1 cellular context compared by ENCODE assay signal in the genomic region with DNA sequence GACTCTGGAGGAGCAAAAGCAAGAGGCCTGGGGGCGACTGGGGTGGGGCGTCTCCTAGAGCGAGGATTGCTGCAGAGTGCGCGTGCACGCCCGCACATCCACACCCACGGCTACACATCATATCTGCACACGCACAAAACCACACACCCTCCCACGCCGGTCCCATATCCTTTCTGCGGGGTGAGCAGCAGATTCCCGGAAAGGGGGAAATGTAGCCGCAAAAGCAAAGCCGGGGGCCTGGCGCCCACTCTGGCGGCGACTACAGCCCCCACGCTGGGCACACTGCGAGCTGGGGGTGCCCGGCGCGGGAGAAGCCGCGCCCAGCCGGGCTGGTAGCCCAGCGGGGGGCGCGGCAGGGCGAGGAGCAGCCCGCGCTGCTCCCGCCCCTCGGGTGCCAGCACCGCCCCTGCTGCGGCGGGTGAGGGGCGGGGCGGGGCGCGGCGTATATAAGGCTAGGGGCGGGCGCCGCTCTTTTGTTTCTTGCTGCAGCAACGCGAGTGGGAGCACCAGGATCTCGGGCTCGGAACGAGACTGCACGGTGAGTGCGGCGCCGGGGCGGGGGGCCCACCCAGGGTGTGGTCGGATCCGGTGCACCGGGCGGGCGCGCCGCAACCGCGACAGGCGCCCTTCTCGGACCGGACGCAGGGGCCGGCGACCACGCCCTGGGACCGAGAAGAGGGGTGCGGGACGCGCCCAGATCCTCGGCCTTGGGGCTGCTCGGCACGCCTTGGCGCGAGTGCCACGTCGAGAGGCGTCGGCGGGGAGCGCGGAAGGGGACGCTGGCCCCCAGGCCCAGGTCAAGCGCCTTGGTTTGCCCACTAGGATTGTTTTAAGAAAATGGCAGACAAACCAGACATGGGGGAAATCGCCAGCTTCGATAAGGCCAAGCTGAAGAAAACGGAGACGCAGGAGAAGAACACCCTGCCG.
TF ChIP-seq lines count a peak whose summit lies in the region.

A gene (plus strand): TSS at position 476 of the 927 bp plus-strand sequence.

TF ChIP-seq in HepG2, 621 proteins besides CTCF, POLR2A, EP300 and RAD21 (continued from another document and continues in another):
- TF ChIP-seq NFATC3 (CRISPR knock-in tag; IDR thresholded peaks at IDR 0.05): no peak
- peak; percentile 73 for TF ChIP-seq HOXA3 (CRISPR knock-in tag; IDR thresholded peaks at IDR 0.05)
- TF ChIP-seq, protein P1, sequence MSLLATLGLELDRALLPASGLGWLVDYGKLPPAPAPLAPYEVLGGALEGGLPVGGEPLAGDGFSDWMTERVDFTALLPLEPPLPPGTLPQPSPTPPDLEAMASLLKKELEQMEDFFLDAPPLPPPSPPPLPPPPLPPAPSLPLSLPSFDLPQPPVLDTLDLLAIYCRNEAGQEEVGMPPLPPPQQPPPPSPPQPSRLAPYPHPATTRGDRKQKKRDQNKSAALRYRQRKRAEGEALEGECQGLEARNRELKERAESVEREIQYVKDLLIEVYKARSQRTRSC (CRISPR knock-in tag; IDR thresholded peaks at IDR 0.05; ENCODE audit: low read depth): peak; percentile 91
- peak; percentile 79; the same call in 1 of the 2 replicates for TF ChIP-seq ZNF549 (CRISPR knock-in tag; IDR thresholded peaks at IDR 0.05)
- TF ChIP-seq, protein P2, sequence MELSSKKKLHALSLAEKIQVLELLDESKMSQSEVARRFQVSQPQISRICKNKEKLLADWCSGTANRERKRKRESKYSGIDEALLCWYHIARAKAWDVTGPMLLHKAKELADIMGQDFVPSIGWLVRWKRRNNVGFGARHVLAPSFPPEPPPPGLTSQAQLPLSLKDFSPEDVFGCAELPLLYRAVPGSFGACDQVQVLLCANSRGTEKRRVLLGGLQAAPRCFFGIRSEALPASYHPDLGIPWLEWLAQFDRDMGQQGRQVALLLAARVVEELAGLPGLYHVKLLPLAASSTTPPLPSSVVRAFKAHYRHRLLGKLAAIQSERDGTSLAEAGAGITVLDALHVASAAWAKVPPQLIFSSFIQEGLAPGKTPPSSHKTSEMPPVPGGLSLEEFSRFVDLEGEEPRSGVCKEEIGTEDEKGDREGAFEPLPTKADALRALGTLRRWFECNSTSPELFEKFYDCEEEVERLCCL (CRISPR knock-in tag; IDR thresholded peaks at IDR 0.05; ENCODE audit: borderline replicate concordance): no peak
- TF ChIP-seq HOXA5 (CRISPR knock-in tag; IDR thresholded peaks at IDR 0.05): no peak; the same call in 1 of the 2 replicates
- TF ChIP-seq ZNF138 (CRISPR knock-in tag; IDR thresholded peaks at IDR 0.05; ENCODE audit: low read depth): no peak
- peak; percentile 94 for TF ChIP-seq ZNF253 (CRISPR knock-in tag; IDR thresholded peaks at IDR 0.05; ENCODE audit: borderline replicate concordance)
- TF ChIP-seq, protein P3, sequence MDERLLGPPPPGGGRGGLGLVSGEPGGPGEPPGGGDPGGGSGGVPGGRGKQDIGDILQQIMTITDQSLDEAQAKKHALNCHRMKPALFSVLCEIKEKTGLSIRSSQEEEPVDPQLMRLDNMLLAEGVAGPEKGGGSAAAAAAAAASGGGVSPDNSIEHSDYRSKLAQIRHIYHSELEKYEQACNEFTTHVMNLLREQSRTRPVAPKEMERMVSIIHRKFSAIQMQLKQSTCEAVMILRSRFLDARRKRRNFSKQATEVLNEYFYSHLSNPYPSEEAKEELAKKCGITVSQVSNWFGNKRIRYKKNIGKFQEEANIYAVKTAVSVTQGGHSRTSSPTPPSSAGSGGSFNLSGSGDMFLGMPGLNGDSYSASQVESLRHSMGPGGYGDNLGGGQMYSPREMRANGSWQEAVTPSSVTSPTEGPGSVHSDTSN (CRISPR knock-in tag; IDR thresholded peaks at IDR 0.05): no peak
- TF ChIP-seq ISX (CRISPR knock-in tag; conservative IDR thresholded peaks at IDR 0.05): 0 out of 2 replicates have a peak, but pooled peaks have one; percentile 59
- TF ChIP-seq GTF3A (CRISPR knock-in tag; conservative IDR thresholded peaks at IDR 0.05): no peak
- TF ChIP-seq, protein P4, sequence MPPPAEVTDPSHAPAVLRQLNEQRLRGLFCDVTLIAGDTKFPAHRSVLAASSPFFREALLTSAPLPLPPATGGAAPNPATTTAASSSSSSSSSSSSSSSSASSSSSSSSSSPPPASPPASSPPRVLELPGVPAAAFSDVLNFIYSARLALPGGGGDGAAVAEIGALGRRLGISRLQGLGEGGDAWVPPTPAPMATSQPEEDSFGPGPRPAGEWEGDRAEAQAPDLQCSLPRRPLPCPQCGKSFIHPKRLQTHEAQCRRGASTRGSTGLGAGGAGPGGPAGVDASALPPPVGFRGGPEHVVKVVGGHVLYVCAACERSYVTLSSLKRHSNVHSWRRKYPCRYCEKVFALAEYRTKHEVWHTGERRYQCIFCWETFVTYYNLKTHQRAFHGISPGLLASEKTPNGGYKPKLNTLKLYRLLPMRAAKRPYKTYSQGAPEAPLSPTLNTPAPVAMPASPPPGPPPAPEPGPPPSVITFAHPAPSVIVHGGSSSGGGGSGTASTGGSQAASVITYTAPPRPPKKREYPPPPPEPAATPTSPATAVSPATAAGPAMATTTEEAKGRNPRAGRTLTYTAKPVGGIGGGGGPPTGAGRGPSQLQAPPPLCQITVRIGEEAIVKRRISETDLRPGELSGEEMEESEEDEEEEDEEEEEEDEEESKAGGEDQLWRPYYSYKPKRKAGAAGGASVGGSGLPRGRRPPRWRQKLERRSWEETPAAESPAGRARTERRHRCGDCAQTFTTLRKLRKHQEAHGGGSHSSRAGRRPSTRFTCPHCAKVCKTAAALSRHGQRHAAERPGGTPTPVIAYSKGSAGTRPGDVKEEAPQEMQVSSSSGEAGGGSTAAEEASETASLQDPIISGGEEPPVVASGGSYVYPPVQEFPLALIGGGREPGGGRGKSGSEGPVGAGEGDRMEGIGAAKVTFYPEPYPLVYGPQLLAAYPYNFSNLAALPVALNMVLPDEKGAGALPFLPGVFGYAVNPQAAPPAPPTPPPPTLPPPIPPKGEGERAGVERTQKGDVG (CRISPR knock-in tag; IDR thresholded peaks at IDR 0.05; ENCODE audit: borderline replicate concordance): 0 out of 2 replicates have a peak, but pooled peaks have one; percentile 10
- TF ChIP-seq, protein P5, sequence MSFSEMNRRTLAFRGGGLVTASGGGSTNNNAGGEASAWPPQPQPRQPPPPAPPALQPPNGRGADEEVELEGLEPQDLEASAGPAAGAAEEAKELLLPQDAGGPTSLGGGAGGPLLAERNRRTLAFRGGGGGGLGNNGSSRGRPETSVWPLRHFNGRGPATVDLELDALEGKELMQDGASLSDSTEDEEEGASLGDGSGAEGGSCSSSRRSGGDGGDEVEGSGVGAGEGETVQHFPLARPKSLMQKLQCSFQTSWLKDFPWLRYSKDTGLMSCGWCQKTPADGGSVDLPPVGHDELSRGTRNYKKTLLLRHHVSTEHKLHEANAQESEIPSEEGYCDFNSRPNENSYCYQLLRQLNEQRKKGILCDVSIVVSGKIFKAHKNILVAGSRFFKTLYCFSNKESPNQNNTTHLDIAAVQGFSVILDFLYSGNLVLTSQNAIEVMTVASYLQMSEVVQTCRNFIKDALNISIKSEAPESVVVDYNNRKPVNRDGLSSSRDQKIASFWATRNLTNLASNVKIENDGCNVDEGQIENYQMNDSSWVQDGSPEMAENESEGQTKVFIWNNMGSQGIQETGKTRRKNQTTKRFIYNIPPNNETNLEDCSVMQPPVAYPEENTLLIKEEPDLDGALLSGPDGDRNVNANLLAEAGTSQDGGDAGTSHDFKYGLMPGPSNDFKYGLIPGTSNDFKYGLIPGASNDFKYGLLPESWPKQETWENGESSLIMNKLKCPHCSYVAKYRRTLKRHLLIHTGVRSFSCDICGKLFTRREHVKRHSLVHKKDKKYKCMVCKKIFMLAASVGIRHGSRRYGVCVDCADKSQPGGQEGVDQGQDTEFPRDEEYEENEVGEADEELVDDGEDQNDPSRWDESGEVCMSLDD (CRISPR knock-in tag; IDR thresholded peaks at IDR 0.05; ENCODE audit: borderline replicate concordance): peak; percentile 58; the same call in 1 of the 2 replicates
- TF ChIP-seq ZC3H13 (CRISPR knock-in tag; IDR thresholded peaks at IDR 0.05): peak; percentile 85
- no peak for TF ChIP-seq ATM (IDR thresholded peaks at IDR 0.05; ENCODE audit: borderline replicate concordance)
- no peak for TF ChIP-seq FOXP1 (IDR thresholded peaks at IDR 0.05)
- TF ChIP-seq FOXP1 (CRISPR knock-in tag; IDR thresholded peaks at IDR 0.05): no peak
- peak; percentile 67 for TF ChIP-seq MED8 (CRISPR knock-in tag; IDR thresholded peaks at IDR 0.05; ENCODE audit: insufficient replicate concordance)
- TF ChIP-seq, protein P6, sequence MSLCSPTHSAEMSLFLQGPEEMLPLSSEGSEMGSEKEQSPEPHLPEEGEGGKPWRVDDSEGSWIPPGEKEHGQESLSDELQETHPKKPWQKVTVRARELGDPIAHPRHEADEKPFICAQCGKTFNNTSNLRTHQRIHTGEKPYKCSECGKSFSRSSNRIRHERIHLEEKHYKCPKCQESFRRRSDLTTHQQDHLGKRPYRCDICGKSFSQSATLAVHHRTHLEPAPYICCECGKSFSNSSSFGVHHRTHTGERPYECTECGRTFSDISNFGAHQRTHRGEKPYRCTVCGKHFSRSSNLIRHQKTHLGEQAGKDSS (CRISPR knock-in tag; IDR thresholded peaks at IDR 0.05; ENCODE audit: borderline replicate concordance, low read depth): peak; percentile 77; the same call in 1 of the 2 replicates
- no peak for TF ChIP-seq MLLT10 (CRISPR knock-in tag; IDR thresholded peaks at IDR 0.05)
- TF ChIP-seq ZNF564 (CRISPR knock-in tag; IDR thresholded peaks at IDR 0.05): peak; percentile 82
- TF ChIP-seq CREB1 (IDR thresholded peaks at IDR 0.05): no peak
- no peak for TF ChIP-seq CREB1 (CRISPR knock-in tag; IDR thresholded peaks at IDR 0.05)
- TF ChIP-seq TEAD3 (CRISPR knock-in tag; optimal IDR thresholded peaks at IDR 0.05; ENCODE audit: borderline replicate concordance): no peak
- TF ChIP-seq ZNF44 (CRISPR knock-in tag; IDR thresholded peaks at IDR 0.05): 0 out of 2 replicates have a peak, but pooled peaks have one; percentile 46
- TF ChIP-seq ZNF317 (CRISPR knock-in tag; IDR thresholded peaks at IDR 0.05): no peak
- no peak for TF ChIP-seq SRF (IDR thresholded peaks at IDR 0.05; ENCODE audit: low read depth, low read length)
- TF ChIP-seq, protein P7, sequence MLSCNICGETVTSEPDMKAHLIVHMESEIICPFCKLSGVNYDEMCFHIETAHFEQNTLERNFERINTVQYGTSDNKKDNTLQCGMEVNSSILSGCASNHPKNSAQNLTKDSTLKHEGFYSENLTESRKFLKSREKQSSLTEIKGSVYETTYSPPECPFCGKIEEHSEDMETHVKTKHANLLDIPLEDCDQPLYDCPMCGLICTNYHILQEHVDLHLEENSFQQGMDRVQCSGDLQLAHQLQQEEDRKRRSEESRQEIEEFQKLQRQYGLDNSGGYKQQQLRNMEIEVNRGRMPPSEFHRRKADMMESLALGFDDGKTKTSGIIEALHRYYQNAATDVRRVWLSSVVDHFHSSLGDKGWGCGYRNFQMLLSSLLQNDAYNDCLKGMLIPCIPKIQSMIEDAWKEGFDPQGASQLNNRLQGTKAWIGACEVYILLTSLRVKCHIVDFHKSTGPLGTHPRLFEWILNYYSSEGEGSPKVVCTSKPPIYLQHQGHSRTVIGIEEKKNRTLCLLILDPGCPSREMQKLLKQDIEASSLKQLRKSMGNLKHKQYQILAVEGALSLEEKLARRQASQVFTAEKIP (CRISPR knock-in tag; IDR thresholded peaks at IDR 0.05; ENCODE audit: borderline replicate concordance): no peak
- peak; percentile 93 for TF ChIP-seq ZSCAN31 (CRISPR knock-in tag; IDR thresholded peaks at IDR 0.05; ENCODE audit: low read depth)
- TF ChIP-seq MEIS2 (CRISPR knock-in tag; IDR thresholded peaks at IDR 0.05): peak; percentile 72; the same call in 1 of the 2 replicates
- peak; percentile 92 for TF ChIP-seq ZNF274 (CRISPR knock-in tag; IDR thresholded peaks at IDR 0.05)
- no peak for TF ChIP-seq ZNF496 (CRISPR knock-in tag; IDR thresholded peaks at IDR 0.05; ENCODE audit: insufficient replicate concordance)
- TF ChIP-seq, protein P8, sequence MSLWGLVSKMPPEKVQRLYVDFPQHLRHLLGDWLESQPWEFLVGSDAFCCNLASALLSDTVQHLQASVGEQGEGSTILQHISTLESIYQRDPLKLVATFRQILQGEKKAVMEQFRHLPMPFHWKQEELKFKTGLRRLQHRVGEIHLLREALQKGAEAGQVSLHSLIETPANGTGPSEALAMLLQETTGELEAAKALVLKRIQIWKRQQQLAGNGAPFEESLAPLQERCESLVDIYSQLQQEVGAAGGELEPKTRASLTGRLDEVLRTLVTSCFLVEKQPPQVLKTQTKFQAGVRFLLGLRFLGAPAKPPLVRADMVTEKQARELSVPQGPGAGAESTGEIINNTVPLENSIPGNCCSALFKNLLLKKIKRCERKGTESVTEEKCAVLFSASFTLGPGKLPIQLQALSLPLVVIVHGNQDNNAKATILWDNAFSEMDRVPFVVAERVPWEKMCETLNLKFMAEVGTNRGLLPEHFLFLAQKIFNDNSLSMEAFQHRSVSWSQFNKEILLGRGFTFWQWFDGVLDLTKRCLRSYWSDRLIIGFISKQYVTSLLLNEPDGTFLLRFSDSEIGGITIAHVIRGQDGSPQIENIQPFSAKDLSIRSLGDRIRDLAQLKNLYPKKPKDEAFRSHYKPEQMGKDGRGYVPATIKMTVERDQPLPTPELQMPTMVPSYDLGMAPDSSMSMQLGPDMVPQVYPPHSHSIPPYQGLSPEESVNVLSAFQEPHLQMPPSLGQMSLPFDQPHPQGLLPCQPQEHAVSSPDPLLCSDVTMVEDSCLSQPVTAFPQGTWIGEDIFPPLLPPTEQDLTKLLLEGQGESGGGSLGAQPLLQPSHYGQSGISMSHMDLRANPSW (CRISPR knock-in tag; IDR thresholded peaks at IDR 0.05; ENCODE audit: borderline replicate concordance): peak; percentile 30; the same call in 1 of the 2 replicates
- TF ChIP-seq ZSCAN30 (CRISPR knock-in tag; IDR thresholded peaks at IDR 0.05): no peak
- TF ChIP-seq ZNF563 (CRISPR knock-in tag; IDR thresholded peaks at IDR 0.05): peak; percentile 92
- peak; percentile 66 for TF ChIP-seq GATAD1 (CRISPR knock-in tag; IDR thresholded peaks at IDR 0.05)
- TF ChIP-seq ZNF572 (CRISPR knock-in tag; IDR thresholded peaks at IDR 0.05): no peak
- no peak for TF ChIP-seq MAFF (IDR thresholded peaks at IDR 0.05; ENCODE audit: low read depth, low read length)
- TF ChIP-seq, protein P9, sequence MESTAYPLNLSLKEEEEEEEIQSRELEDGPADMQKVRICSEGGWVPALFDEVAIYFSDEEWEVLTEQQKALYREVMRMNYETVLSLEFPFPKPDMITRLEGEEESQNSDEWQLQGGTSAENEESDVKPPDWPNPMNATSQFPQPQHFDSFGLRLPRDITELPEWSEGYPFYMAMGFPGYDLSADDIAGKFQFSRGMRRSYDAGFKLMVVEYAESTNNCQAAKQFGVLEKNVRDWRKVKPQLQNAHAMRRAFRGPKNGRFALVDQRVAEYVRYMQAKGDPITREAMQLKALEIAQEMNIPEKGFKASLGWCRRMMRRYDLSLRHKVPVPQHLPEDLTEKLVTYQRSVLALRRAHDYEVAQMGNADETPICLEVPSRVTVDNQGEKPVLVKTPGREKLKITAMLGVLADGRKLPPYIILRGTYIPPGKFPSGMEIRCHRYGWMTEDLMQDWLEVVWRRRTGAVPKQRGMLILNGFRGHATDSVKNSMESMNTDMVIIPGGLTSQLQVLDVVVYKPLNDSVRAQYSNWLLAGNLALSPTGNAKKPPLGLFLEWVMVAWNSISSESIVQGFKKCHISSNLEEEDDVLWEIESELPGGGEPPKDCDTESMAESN (CRISPR knock-in tag; conservative IDR thresholded peaks at IDR 0.05): 0 out of 2 replicates have a peak, but pooled peaks have one; percentile 61
- TF ChIP-seq ZNF567 (CRISPR knock-in tag; IDR thresholded peaks at IDR 0.05; ENCODE audit: borderline replicate concordance): peak; percentile 89; the same call in 1 of the 2 replicates
- TF ChIP-seq PAX8 (CRISPR knock-in tag; IDR thresholded peaks at IDR 0.05; ENCODE audit: borderline replicate concordance): no peak
